In genomic region chr20:59661141-59661540, GRCh38 we compare ENCODE assay signal across 27 cellular contexts. TPM values are rescaled to one million over a fixed set of nuclear protein-coding genes. Genes with fewer than 3 reads are reported as not detected.
"Had no signal": no experiment of that assay in that cellular context is flagged by ENCODE, and none has a peak within 500 bp of the region (broad histone marks: within the 10 kb centered on the region; RNA-seq: fewer than 3 reads in every experiment).

No MANE protein-coding gene starts in this region.

- H3K4me3 ChIP-seq: esophagus squamous epithelium, pancreas, psoas muscle, SK-N-MC, smooth muscle cell, tibial artery had no signal

- H3K27me3 ChIP-seq: brain microvascular endothelial cell, pancreas had no signal

- H3K27ac ChIP-seq: brain microvascular endothelial cell, esophagus squamous epithelium, pancreas, psoas muscle, SK-N-MC, tibial artery, WERI-Rb-1 had no signal

- H3K4me2 ChIP-seq: smooth muscle cell had no signal

- ATAC-seq: activated CD4-positive, CD25-positive, alpha-beta regulatory T cell treated with anti-CD3 and anti-CD28 coated beads, Interleukin-2, amount 50 U/mL, for 24 hours; left cardiac atrium; naive thymus-derived CD4-positive, alpha-beta T cell; pancreas; psoas muscle; stimulated activated memory B cell treated with anti-CD40 and anti-IgM and Interleukin-4, amounts not matched to agents 10 μg/mL and 1 μg/mL and 100 μg/mL, for 72 hours; stimulated activated naive CD8-positive, alpha-beta T cell treated with anti-CD3 and anti-CD28 coated beads, Interleukin-15, amount 100 ng/mL, for 72 hours had no signal

- H3K4me1 ChIP-seq: esophagus squamous epithelium, pancreas, psoas muscle, tibial artery had no signal

- H3K36me3 ChIP-seq: brain microvascular endothelial cell, esophagus squamous epithelium, pancreas, tibial artery, WERI-Rb-1 had no signal

- DNase-seq: activated CD4-positive, alpha-beta memory T cell treated with anti-CD3 and anti-CD28 coated beads for 36 hours; activated CD4-positive, alpha-beta T cell treated with anti-CD3 and anti-CD28 coated beads for 48 hours; activated effector memory CD4-positive, alpha-beta T cell treated with anti-CD3 and anti-CD28 coated beads, Interleukin-2, amount 50 U/mL, for 16 hours; activated naive CD4-positive, alpha-beta T cell treated with anti-CD3 and anti-CD28 coated beads, Interleukin-2, amount 10 ng/mL, durations not matched to agents 7 days and 5 days; activated naive CD8-positive, alpha-beta T cell treated with anti-CD3 and anti-CD28 coated beads, Interleukin-2, amount 10 ng/mL, durations not matched to agents 7 days and 5 days; activated T-cell treated with anti-CD3 and anti-CD28 coated beads for 4 hours; brain microvascular endothelial cell; effector CD4-positive, alpha-beta T cell; esophagus squamous epithelium; foreskin melanocyte; left cardiac atrium; midbrain; naive thymus-derived CD4-positive, alpha-beta T cell; pancreas; psoas muscle; stimulated activated CD4-positive, alpha-beta T cell treated with anti-CD3 and anti-CD28 coated beads, Interleukin-1b, Interleukin-23, amount 100 ng/mL, for 48 hours; stimulated activated CD4-positive, alpha-beta T cell treated with anti-CD3 and anti-CD28 coated beads, Interleukin-4, amount 100 ng/mL, for 4 hours; stimulated activated CD8-positive, alpha-beta memory T cell treated with anti-CD3 and anti-CD28 coated beads, Interleukin-4, amount 100 ng/mL, for 48 hours; stimulated activated naive CD8-positive, alpha-beta T cell treated with anti-CD3 and anti-CD28 coated beads, Interleukin-15, amount 100 ng/mL, for 72 hours; T-helper 9 cell; tibial artery; WERI-Rb-1 had no signal

RNA-seq across cellular contexts. Expression of gene PHACTR3, which starts 56.8 kb away (rescaled TPM):
- total RNA-seq: activated CD4-positive, alpha-beta memory T cell treated with anti-CD3 and anti-CD28 coated beads for 36 hours; activated naive CD8-positive, alpha-beta T cell treated with anti-CD3 and anti-CD28 coated beads, Interleukin-2, amount 10 ng/mL, durations not matched to agents 7 days and 5 days; T-helper 1 cell treated with Interleukin-12 subunit alpha and Interleukin-12 subunit beta and Interleukin-4 antibody, amounts not matched to agents 30 ng/mL and 1 ng/mL, for 36 hours had no signal
- polyA plus RNA-seq: naive thymus-derived CD4-positive, alpha-beta T cell had no signal
